In genomic region chr3:157132341-157132740, GRCh38 we compare ENCODE assay signal across 15 cellular contexts. TPM values are rescaled to one million over a fixed set of nuclear protein-coding genes. Genes with fewer than 3 reads are reported as not detected.
A peak's percentile ranks its signal among the peaks of the same experiment; 100 is the strongest.
DNase-seq lines count a peak whose midpoint lies in the region; ATAC-seq, FAIRE-seq and TF ChIP-seq lines count a peak whose summit lies in the region.
"Had no signal": no experiment of that assay in that cellular context is flagged by ENCODE, and none has a peak within 500 bp of the region (broad histone marks: within the 10 kb centered on the region; RNA-seq: fewer than 3 reads in every experiment).

No MANE protein-coding gene starts in this region.

- H3K27me3 ChIP-seq in skeletal muscle satellite cell (ENCODE audit: control insufficient read depth, insufficient read depth, low read length): no peaks in the 10 kb centered on the region
- no peaks in the 10 kb centered on the region for H3K27me3 ChIP-seq in uterus
- H3K27me3 ChIP-seq: gastroesophageal sphincter, sigmoid colon had no signal

- no peak overlapping the region for H3K4me3 ChIP-seq in skeletal muscle satellite cell (ENCODE audit: low read length)
- no peak overlapping the region for H3K4me3 ChIP-seq in uterus
- H3K4me3 ChIP-seq: A549, gastroesophageal sphincter, sigmoid colon had no signal

- H3K27ac ChIP-seq in cingulate gyrus (ENCODE audit: low read depth, low read length): peak overlapping the region; percentile 96
- no peak overlapping the region for H3K27ac ChIP-seq in uterus
- H3K27ac ChIP-seq: gastroesophageal sphincter had no signal

- no peaks in the 10 kb centered on the region for H3K9me3 Mint-ChIP-seq in activated CD8-positive, alpha-beta memory T cell treated with anti-CD3 and anti-CD28 coated beads, Interleukin-2, amount 10 ng/mL, durations not matched to agents 7 days and 5 days (ENCODE audit: low read depth)
- H3K9me3 Mint-ChIP-seq: endodermal cell; memory B cell; stimulated activated naive B cell treated with anti-CD40 and anti-IgM and Interleukin-4, amounts not matched to agents 10 μg/mL and 1 μg/mL and 100 μg/mL, for 72 hours had no signal

- FAIRE-seq in RCC 7860 (lab: Jason Lieb, UNC): no peak
- FAIRE-seq: A549 had no signal

- in situ Hi-C loops in GM13977 (cut with MboI; ENCODE audit: low pct_unique_long_range_greater_than_20kb, low sequenced_read_pairs, unreplicated experiment): loop anchor here (10.0 to 25.0 kb wide), 3 partner anchors 48 to 970 kb away; partner anchors contain the start of gene TIPARP

- H3K36me3 Mint-ChIP-seq in activated CD8-positive, alpha-beta memory T cell treated with anti-CD3 and anti-CD28 coated beads, Interleukin-2, amount 10 ng/mL, durations not matched to agents 7 days and 5 days: peaks cover 4% of the 10 kb centered on the region
- H3K36me3 Mint-ChIP-seq in T-helper 17 cell (ENCODE audit: low read depth): no peaks in the 10 kb centered on the region
- H3K36me3 Mint-ChIP-seq: memory B cell; stimulated activated naive B cell treated with anti-CD40 and anti-IgM and Interleukin-4, amounts not matched to agents 10 μg/mL and 1 μg/mL and 100 μg/mL, for 72 hours had no signal

- no peak for TF ChIP-seq POLR2A in uterus (IDR thresholded peaks at IDR 0.05)

- H3K27ac Mint-ChIP-seq in activated CD8-positive, alpha-beta memory T cell treated with anti-CD3 and anti-CD28 coated beads, Interleukin-2, amount 10 ng/mL, durations not matched to agents 7 days and 5 days: peak overlapping the region; percentile 93
- H3K27ac Mint-ChIP-seq in T-helper 17 cell: peak overlapping the region; percentile 99
- H3K27ac Mint-ChIP-seq: endodermal cell, memory B cell had no signal

- H3K4me1 ChIP-seq in skeletal muscle satellite cell (ENCODE audit: control insufficient read depth, insufficient read depth, low read length): peaks cover 100% of the 10 kb centered on the region
- peaks cover 8 to 18% of the 10 kb centered on the region in 2 donors for H3K4me1 ChIP-seq in uterus

- CTCF ChIA-PET in activated CD8-positive, alpha-beta memory T cell treated with anti-CD3 and anti-CD28 coated beads, Interleukin-2, amount 10 ng/mL, durations not matched to agents 7 days and 5 days (lab: Charles Lee): interaction anchor here (1.4 to 19.3 kb wide), 4 partner anchors 29 to 608 kb away, joined by 4 to 332 read pairs (median 8); no protein-coding TSS in a partner anchor

- peak overlapping the region; percentile 76 for H3K9ac ChIP-seq in skeletal muscle satellite cell (ENCODE audit: low read depth, low read length)

- peaks cover 95% of the 10 kb centered on the region for H3K4me1 Mint-ChIP-seq in activated CD8-positive, alpha-beta memory T cell treated with anti-CD3 and anti-CD28 coated beads, Interleukin-2, amount 10 ng/mL, durations not matched to agents 7 days and 5 days
- H3K4me1 Mint-ChIP-seq in T-helper 17 cell: peaks cover 47% of the 10 kb centered on the region

- no peak overlapping the region for H3K4me3 Mint-ChIP-seq in activated CD8-positive, alpha-beta memory T cell treated with anti-CD3 and anti-CD28 coated beads, Interleukin-2, amount 10 ng/mL, durations not matched to agents 7 days and 5 days
- no peak overlapping the region for H3K4me3 Mint-ChIP-seq in T-helper 17 cell
- H3K4me3 Mint-ChIP-seq: endodermal cell; memory B cell; stimulated activated naive B cell treated with anti-CD40 and anti-IgM and Interleukin-4, amounts not matched to agents 10 μg/mL and 1 μg/mL and 100 μg/mL, for 72 hours had no signal

- H3K27me3 Mint-ChIP-seq in activated CD8-positive, alpha-beta memory T cell treated with anti-CD3 and anti-CD28 coated beads, Interleukin-2, amount 10 ng/mL, durations not matched to agents 7 days and 5 days: no peaks in the 10 kb centered on the region
- H3K27me3 Mint-ChIP-seq in T-helper 17 cell: no peaks in the 10 kb centered on the region
- H3K27me3 Mint-ChIP-seq: memory B cell; stimulated activated naive B cell treated with anti-CD40 and anti-IgM and Interleukin-4, amounts not matched to agents 10 μg/mL and 1 μg/mL and 100 μg/mL, for 72 hours had no signal

- H3K9me3 ChIP-seq in T-helper 17 cell (ENCODE audit: control insufficient read depth, low read length, poor library complexity, severe bottlenecking): no peaks in the 10 kb centered on the region
- no peaks in the 10 kb centered on the region for H3K9me3 ChIP-seq in skeletal muscle satellite cell (replicated peaks; ENCODE audit: low read length)
- H3K9me3 ChIP-seq in uterus: no peaks in the 10 kb centered on the region
- H3K9me3 ChIP-seq: A549, gastroesophageal sphincter, sigmoid colon had no signal

- H3K36me3 ChIP-seq in skeletal muscle satellite cell (ENCODE audit: insufficient read depth, low read length) (no peaks in the 10 kb centered on the region), uterus (no peaks in the 10 kb centered on the region)
- H3K36me3 ChIP-seq: gastroesophageal sphincter, sigmoid colon had no signal

- no peak for ATAC-seq in activated CD8-positive, alpha-beta memory T cell treated with anti-CD3 and anti-CD28 coated beads, Interleukin-2, amount 10 ng/mL, durations not matched to agents 7 days and 5 days
- no peak for ATAC-seq in T-helper 17 cell
- ATAC-seq: A549; gastroesophageal sphincter; stimulated activated naive B cell treated with anti-CD40 and anti-IgM and Interleukin-4, amounts not matched to agents 10 μg/mL and 1 μg/mL and 100 μg/mL, for 72 hours had no signal

- DNase-seq in activated CD8-positive, alpha-beta memory T cell treated with anti-CD3 and anti-CD28 coated beads, Interleukin-2, amount 10 ng/mL, durations not matched to agents 7 days and 5 days: no peak
- no peak for DNase-seq in activated CD8-positive, alpha-beta memory T cell treated with anti-CD3 and anti-CD28 coated beads, Interleukin-2, amount 50 U/mL, for 48 hours
- no peak for DNase-seq in T-helper 17 cell
- no peak for DNase-seq in GM13977 (ENCODE audit: low spot score)
- DNase-seq in RCC 7860 (ENCODE audit: low spot score): no peak
- no peak for DNase-seq in uterus
- DNase-seq: endodermal cell; NCI-H1105 treated with DMSO at 0.1 percent for 48 hours; sigmoid colon; stimulated activated naive B cell treated with anti-CD40 and anti-IgM and Interleukin-4, amounts not matched to agents 10 μg/mL and 1 μg/mL and 100 μg/mL, for 72 hours had no signal

- intact Hi-C loops in uterus (cut with DNase I; ENCODE audit: low total_unique reads): loop anchor here (5.0 to 10.0 kb wide), 2 partner anchors 50 to 458 kb away; partner anchors contain the start of gene TIPARP

- TF ChIP-seq CTCF in GM13977 (IDR thresholded peaks at IDR 0.05; ENCODE audit: extremely low read depth, insufficient read depth, missing control alignments): no peak
- TF ChIP-seq CTCF in uterus (IDR thresholded peaks at IDR 0.05): no peak

- peak overlapping the region; percentile 40 for H3K4me2 ChIP-seq in skeletal muscle satellite cell (ENCODE audit: low read length)
- H3K4me2 ChIP-seq: A549 had no signal

RNA-seq across cellular contexts. Expression of gene CCNL1, which starts 27.6 kb away (rescaled TPM):
- 100 to 1,000 TPM; 166 to 254 TPM for total RNA-seq in activated CD8-positive, alpha-beta memory T cell treated with anti-CD3 and anti-CD28 coated beads, Interleukin-2, amount 10 ng/mL, durations not matched to agents 7 days and 5 days
- total RNA-seq in T-helper 17 cell (1,000 to 10,000 TPM; 1,190 to 1,257 TPM), uterus (100 to 1,000 TPM; 100 to 252 (median 155) TPM)
- total RNA-seq in skeletal muscle satellite cell (2012; rRNA removed): 119 and 126 TPM in 2 replicates

Comparison
In these comparisons a context has a peak if more than half of its experiments do, and no peak if none do; other contexts are left out.
1. RNA of gene CCNL1, which starts 27.6 kb away (total RNA-seq): 1,190 to 1,257 TPM in T-helper 17 cell; 166 to 254 TPM in activated CD8-positive, alpha-beta memory T cell treated with anti-CD3 and anti-CD28 coated beads, Interleukin-2, amount 10 ng/mL, durations not matched to agents 7 days and 5 days and 100 to 252 TPM in uterus; every median in the first group is over 4 times any median in the second.